ENCODE assay signal across 2 cellular contexts in genomic region chr10:120436431-120437142, GRCh38.
TF ChIP-seq lines count a peak whose summit lies in the region.

No MANE protein-coding gene starts in this region.

TF ChIP-seq in HEK293, 187 proteins besides CTCF, POLR2A, EP300 and RAD21 (continued from another document):
- no peak for TF ChIP-seq ZNF26 (tag by site-specific recombination; IDR thresholded peaks at IDR 0.05)
- no peak for TF ChIP-seq GLI2 (tag by site-specific recombination; IDR thresholded peaks at IDR 0.05; ENCODE audit: borderline replicate concordance, low read depth)
- TF ChIP-seq ZNF776 (tag by site-specific recombination; IDR thresholded peaks at IDR 0.05; ENCODE audit: borderline replicate concordance): no peak
- no peak for TF ChIP-seq ZNF174 (tag by site-specific recombination; IDR thresholded peaks at IDR 0.05)
TF ChIP-seq in HEK293: peak in this region for 0.

TF ChIP-seq in SK-N-SH, 30 proteins besides CTCF, POLR2A, EP300 and RAD21 (continued from another document):
- TF ChIP-seq, protein P1, sequence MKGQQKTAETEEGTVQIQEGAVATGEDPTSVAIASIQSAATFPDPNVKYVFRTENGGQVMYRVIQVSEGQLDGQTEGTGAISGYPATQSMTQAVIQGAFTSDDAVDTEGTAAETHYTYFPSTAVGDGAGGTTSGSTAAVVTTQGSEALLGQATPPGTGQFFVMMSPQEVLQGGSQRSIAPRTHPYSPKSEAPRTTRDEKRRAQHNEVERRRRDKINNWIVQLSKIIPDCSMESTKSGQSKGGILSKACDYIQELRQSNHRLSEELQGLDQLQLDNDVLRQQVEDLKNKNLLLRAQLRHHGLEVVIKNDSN (IDR thresholded peaks at IDR 0.05; ENCODE audit: borderline replicate concordance, low read depth): peak; percentile 70; the same call in 1 of the 2 replicates
